In the genomic region with DNA sequence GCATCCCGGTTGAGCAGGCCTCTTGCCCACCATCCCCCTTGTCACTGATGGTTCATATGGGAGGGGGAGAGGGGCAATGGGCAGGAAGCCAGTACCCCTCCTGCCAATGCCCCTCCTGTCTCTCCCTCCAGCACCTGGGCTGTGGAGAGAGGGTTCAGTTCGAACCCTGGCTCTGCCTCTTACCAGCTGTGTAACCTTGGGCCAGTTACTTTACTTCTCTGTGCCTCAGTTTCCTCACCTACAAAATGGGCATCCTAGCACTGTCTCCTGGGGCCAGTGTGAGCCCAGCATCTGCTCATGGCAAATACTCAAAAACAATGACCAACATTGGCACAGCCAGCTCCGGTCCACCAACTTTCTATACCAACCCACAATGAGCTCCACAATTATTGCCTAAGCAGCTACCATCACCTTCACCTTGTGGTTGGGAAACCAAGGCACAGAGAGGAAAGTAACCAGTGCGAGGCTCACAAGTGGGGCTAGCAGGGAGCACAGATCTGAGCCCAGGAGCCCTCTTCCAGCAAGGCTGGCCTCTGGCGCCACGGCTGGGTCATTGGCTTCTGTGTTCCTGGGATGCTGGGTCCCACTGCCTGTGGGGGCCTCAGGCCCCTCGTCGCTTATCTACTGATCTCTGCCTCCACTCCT, we compare ENCODE assay signal across 7 cellular contexts. TPM values are rescaled to one million over a fixed set of nuclear protein-coding genes. Genes with fewer than 3 reads are reported as not detected.
"Had no signal": no experiment of that assay in that cellular context is flagged by ENCODE, and none has a peak within 500 bp of the region (broad histone marks: within the 10 kb centered on the region; RNA-seq: fewer than 3 reads in every experiment).

No MANE protein-coding gene starts in this region.

RNA-seq across cellular contexts. Expression of gene KCNJ12, which starts 38.1 kb away (rescaled TPM):
- total RNA-seq: activated CD4-positive, alpha-beta memory T cell treated with anti-CD3 and anti-CD28 coated beads, Interleukin-2, amount 10 ng/mL, durations not matched to agents 7 days and 5 days; activated CD4-positive, alpha-beta T cell treated with anti-CD3 and anti-CD28 coated beads for 36 hours; activated CD8-positive, alpha-beta memory T cell treated with anti-CD3 and anti-CD28 coated beads for 36 hours; activated naive CD4-positive, alpha-beta T cell treated with anti-CD3 and anti-CD28 coated beads, Interleukin-2, amount 50 U/mL, for 72 hours; activated T-helper 1 cell treated with anti-CD3 and anti-CD28 coated beads, Interleukin-12 subunit alpha, Interleukin-12 subunit beta, Interleukin-2, Interleukin-4 antibody, amounts not matched to agents 30 ng/mL and 10 ng/mL and 1 ng/mL, durations not matched to agents 14 hours and 24 hours and 36 hours; SJSA1; T-helper 1 cell treated with Interleukin-12 subunit alpha and Interleukin-12 subunit beta and Interleukin-4 antibody, amounts not matched to agents 30 ng/mL and 1 ng/mL, for 36 hours had no signal
